Comparison of ENCODE assay signal across 7 cellular contexts in the genomic region with DNA sequence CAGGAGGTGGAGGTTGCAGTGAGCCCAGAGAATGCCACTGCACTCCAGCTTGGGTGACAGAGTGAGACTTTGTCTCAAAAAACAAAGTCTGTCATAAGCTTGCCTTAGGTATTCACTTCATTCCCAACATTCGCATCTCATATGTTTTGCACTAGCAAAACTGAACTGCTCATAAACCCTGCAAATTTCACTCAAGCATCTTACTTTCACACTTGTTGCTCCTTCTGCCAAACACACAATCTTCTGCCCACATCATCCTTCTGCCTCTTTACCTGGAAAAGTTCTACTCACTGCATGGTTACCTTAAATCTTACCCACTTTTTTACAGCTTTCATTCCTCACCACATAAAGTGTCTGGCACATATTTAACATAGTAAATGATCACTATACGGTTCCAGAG.
"Had no signal": no experiment of that assay in that cellular context is flagged by ENCODE, and none has a peak within 500 bp of the region (broad histone marks: within the 10 kb centered on the region; RNA-seq: fewer than 3 reads in every experiment).

No MANE protein-coding gene starts in this region.

- H3K4me3 ChIP-seq: K562 had no signal

- DNase-seq: IMR-90, KBM-7, KG1 had no signal

- H3K4me1 Mint-ChIP-seq: IgD-negative memory B cell had no signal

- H3K9me3 Mint-ChIP-seq: IgD-negative memory B cell had no signal

- H3K36me3 Mint-ChIP-seq: IgD-negative memory B cell had no signal

- H3K27ac Mint-ChIP-seq: IgD-negative memory B cell had no signal

- H3K27me3 Mint-ChIP-seq: IgD-negative memory B cell had no signal

- ATAC-seq: HepG2 had no signal

- H3K27ac ChIP-seq: HL-60 had no signal

- H3K4me3 Mint-ChIP-seq: IgD-negative memory B cell had no signal
